Comparison of ENCODE assay signal across 27 cellular contexts in genomic region chr9:132703336-132703735, GRCh38. TPM values are rescaled to one million over a fixed set of nuclear protein-coding genes. Genes with fewer than 3 reads are reported as not detected.
DNase-seq lines count a peak whose midpoint lies in the region; ATAC-seq and TF ChIP-seq lines count a peak whose summit lies in the region.
"Had no signal": no experiment of that assay in that cellular context is flagged by ENCODE, and none has a peak within 500 bp of the region (broad histone marks: within the 10 kb centered on the region; RNA-seq: fewer than 3 reads in every experiment).

No MANE protein-coding gene starts in this region.

- peaks cover 6% of the 10 kb centered on the region; the same call in 1 of the 2 replicates for H3K27me3 ChIP-seq in ACC112 (ENCODE audit: insufficient read depth, low read length)
- H3K27me3 ChIP-seq: BLaER1 treated with 17β-estradiol and CSF1 and Interleukin-3, amounts not matched to agents 10 nM and 100 nM; neural progenitor cell; sigmoid colon had no signal

- DNase-seq in HCEC 1CT (peak; percentile 79), amniotic epithelial cell (ENCODE audit: low read depth) (peak; percentile 18), left colon (no peak), erythroblast (lab: John Stamatoyannopoulos, UW) (no peak), retina (no peak)
- no peak for DNase-seq in activated naive CD4-positive, alpha-beta T cell treated with anti-CD3 and anti-CD28 coated beads, Interleukin-2, amount 50 U/mL, for 72 hours (ENCODE audit: low spot score in 2 of 2)
- DNase-seq in effector CD4-positive, alpha-beta T cell, result no peak
- DNase-seq: ACHN; activated CD4-positive, alpha-beta T cell treated with anti-CD3 and anti-CD28 coated beads, Interleukin-2, amount 50 U/mL, for 4 hours; activated CD8-positive, alpha-beta memory T cell treated with anti-CD3 and anti-CD28 coated beads, Interleukin-2, amount 50 U/mL, for 4 hours; COR-L47; KG1; NCI-H1436; SHP77; sigmoid colon; stimulated activated CD4-positive, alpha-beta T cell treated with anti-CD3 and anti-CD28 coated beads, Interleukin-4, amount 100 ng/mL, for 24 hours; substantia nigra had no signal

- peak overlapping the region; percentile 25 for H2AFZ ChIP-seq in ACC112 (ENCODE audit: low read length, unreplicated experiment)
- H2AFZ ChIP-seq: neural progenitor cell had no signal

- TF ChIP-seq POLR2A in erythroblast (IDR thresholded peaks at IDR 0.05; ENCODE audit: low read length), result no peak

- H3K27ac Mint-ChIP-seq in activated naive CD4-positive, alpha-beta T cell treated with anti-CD3 and anti-CD28 coated beads, Interleukin-2, amount 50 U/mL, for 72 hours, result no peak overlapping the region
- H3K27ac Mint-ChIP-seq: activated naive CD8-positive, alpha-beta T cell; activated T-helper 2 cell treated with anti-CD3 and anti-CD28 coated beads, Interferon-gamma antibody, Interleukin-2, Interleukin-4, amounts not matched to agents 10 μg/mL and 5 μg/mL and 100 μg/mL, durations not matched to agents 14 hours and 24 hours and 36 hours; memory B cell; neural progenitor cell; stimulated activated effector memory CD8-positive, alpha-beta T cell treated with anti-CD3 and anti-CD28 coated beads, Interleukin-12 subunit alpha, Interleukin-12 subunit beta, amount 100 ng/mL, for 72 hours; type B pancreatic cell; WTC11 had no signal

- no peaks in the 10 kb centered on the region for H3K36me3 ChIP-seq in ACC112 (ENCODE audit: insufficient read depth, low read length)
- H3K36me3 ChIP-seq: BLaER1 treated with 17β-estradiol and CSF1 and Interleukin-3, amounts not matched to agents 10 nM and 100 nM; neural progenitor cell; sigmoid colon had no signal

- H3K9me3 Mint-ChIP-seq in activated naive CD4-positive, alpha-beta T cell treated with anti-CD3 and anti-CD28 coated beads, Interleukin-2, amount 50 U/mL, for 72 hours, result peaks cover 4% of the 10 kb centered on the region in 2 donors

- peak; percentile 42 for ATAC-seq in left colon
- ATAC-seq in activated naive CD4-positive, alpha-beta T cell treated with anti-CD3 and anti-CD28 coated beads, Interleukin-2, amount 50 U/mL, for 72 hours, result no peak
- ATAC-seq: HCT116; stimulated activated effector memory CD8-positive, alpha-beta T cell treated with anti-CD3 and anti-CD28 coated beads, Interleukin-12 subunit alpha, Interleukin-12 subunit beta, amount 100 ng/mL, for 72 hours; WTC11 had no signal

- H3K79me2 ChIP-seq in ACC112 (ENCODE audit: control insufficient read depth, insufficient read depth, low read length, unreplicated experiment), result no peaks in the 10 kb centered on the region

- peaks cover 5 to 6% of the 10 kb centered on the region in 2 donors for H3K36me3 Mint-ChIP-seq in activated naive CD4-positive, alpha-beta T cell treated with anti-CD3 and anti-CD28 coated beads, Interleukin-2, amount 50 U/mL, for 72 hours
- H3K36me3 Mint-ChIP-seq: memory B cell; neural progenitor cell; stimulated activated effector memory CD8-positive, alpha-beta T cell treated with anti-CD3 and anti-CD28 coated beads, Interleukin-12 subunit alpha, Interleukin-12 subunit beta, amount 100 ng/mL, for 72 hours; type B pancreatic cell had no signal

- H3K27ac ChIP-seq in ACC112 (ENCODE audit: low read depth, low read length), result no peak overlapping the region
- H3K27ac ChIP-seq: BLaER1 treated with 17β-estradiol and CSF1 and Interleukin-3, amounts not matched to agents 10 nM and 100 nM; neural progenitor cell; sigmoid colon had no signal

- H3K4me3 ChIP-seq in ACC112 (ENCODE audit: low read depth, low read length), result no peak overlapping the region
- H3K4me3 ChIP-seq: BLaER1 treated with 17β-estradiol and CSF1 and Interleukin-3, amounts not matched to agents 10 nM and 100 nM; neural progenitor cell; sigmoid colon had no signal

- H3K4me1 ChIP-seq in ACC112 (ENCODE audit: control insufficient read depth, insufficient read depth, low read length, unreplicated experiment), result no peaks in the 10 kb centered on the region
- H3K4me1 ChIP-seq: BLaER1 treated with 17β-estradiol and CSF1 and Interleukin-3, amounts not matched to agents 10 nM and 100 nM; neural progenitor cell; sigmoid colon had no signal

- intact Hi-C loops in left colon (cut with DNase I, micrococcal nuclease), result no loop called here

RNA-seq across cellular contexts. Expression of gene GTF3C4, which starts 33.1 kb away (rescaled TPM):
- 10 to 100 TPM; 10.6 to 10.8 TPM for total RNA-seq in left colon
- total RNA-seq in activated naive CD4-positive, alpha-beta T cell treated with anti-CD3 and anti-CD28 coated beads, Interleukin-2, amount 50 U/mL, for 72 hours, result 10 to 100 TPM in 1 of 2 donors, 1 to 10 TPM in 1; 7.8 to 15.2 TPM

RNA-seq across cellular contexts. Expression of gene DDX31, which starts 33.6 kb away (rescaled TPM):
- 10 to 100 TPM in 1 of 2 donors, 1 to 10 TPM in 1; 7.3 to 11.9 TPM for total RNA-seq in left colon
- 10 to 100 TPM; 13.8 to 17.8 TPM for total RNA-seq in activated naive CD4-positive, alpha-beta T cell treated with anti-CD3 and anti-CD28 coated beads, Interleukin-2, amount 50 U/mL, for 72 hours

Comparison
In these comparisons a context has a peak if more than half of its experiments do, and no peak if none do; other contexts are left out.
1. DNase-seq: peak in HCEC 1CT (single experiment) and amniotic epithelial cell (single experiment); none in left colon (0 of 2), erythroblast (0 of 2), activated naive CD4-positive, alpha-beta T cell treated with anti-CD3 and anti-CD28 coated beads, Interleukin-2, amount 50 U/mL, for 72 hours (0 of 2), effector CD4-positive, alpha-beta T cell (single experiment) and retina (single experiment).